Comparison of ENCODE assay signal across 8 cellular contexts in the genomic region with DNA sequence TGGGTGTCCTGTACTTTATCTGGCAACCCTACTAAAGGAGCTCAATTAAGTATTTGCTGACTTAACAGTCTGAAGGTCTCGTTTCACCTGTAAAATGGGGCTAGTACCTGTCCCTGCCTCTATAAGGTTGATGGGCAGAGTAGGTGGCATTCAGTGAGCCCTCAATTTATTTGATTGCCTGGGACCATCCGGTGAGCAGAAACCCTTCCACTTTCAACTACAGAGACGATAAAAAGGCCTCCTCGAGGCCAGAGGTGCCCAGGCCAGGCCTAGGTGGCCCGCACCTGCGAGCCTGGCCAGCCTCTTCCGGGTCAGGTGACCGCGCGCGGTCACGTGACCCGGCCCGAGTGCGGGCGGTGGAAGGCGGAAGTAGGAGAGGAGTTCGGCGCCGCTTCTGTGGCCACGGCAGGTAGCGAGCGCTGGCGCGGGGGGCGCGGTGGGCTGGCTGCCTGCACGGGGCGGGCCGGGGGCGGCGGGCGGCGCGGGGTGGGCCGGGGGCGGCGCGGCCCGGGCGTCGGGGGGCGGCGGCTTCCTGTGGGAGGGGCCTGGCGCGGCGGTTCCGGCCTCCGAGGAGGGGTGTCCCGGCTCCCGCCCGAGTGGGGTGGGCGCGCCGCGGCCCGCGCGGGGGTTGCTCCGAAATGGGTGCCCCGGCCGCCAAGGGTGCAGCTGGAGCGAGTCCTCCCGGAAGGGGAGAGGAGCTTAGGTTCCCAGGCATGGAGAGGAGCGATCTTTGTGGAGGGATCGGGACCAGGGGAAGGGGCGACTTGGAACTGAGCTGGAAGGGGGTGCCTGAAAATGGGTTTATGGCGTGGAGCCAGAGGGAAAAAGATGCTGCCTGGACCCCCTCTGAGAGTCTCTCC. TPM values are rescaled to one million over a fixed set of nuclear protein-coding genes. Genes with fewer than 3 reads are reported as not detected.
DNase-seq lines count a peak whose midpoint lies in the region; ATAC-seq and TF ChIP-seq lines count a peak whose summit lies in the region.

Gene WWP2 (plus strand): TSS at position 350 of the 860 bp plus-strand sequence. CDS start 24,679 bp downstream, outside the sequence.

- TF ChIP-seq EP300 in Ishikawa (IDR thresholded peaks at IDR 0.05; ENCODE audit: borderline replicate concordance), result no peak

- peak within 1 kb of the TSS; percentile 95 for H3K4me3 Mint-ChIP-seq in nephron progenitor cell
- peak within 1 kb of the TSS; percentile 92 for H3K4me3 Mint-ChIP-seq in stimulated activated naive CD8-positive, alpha-beta T cell treated with anti-CD3 and anti-CD28 coated beads, Interleukin-15, Interleukin-2, amounts not matched to agents 100 ng/mL and 50 ng/mL, for 24 hours

- TF ChIP-seq CTCF in RWPE2 (IDR thresholded peaks at IDR 0.05; ENCODE audit: poor library complexity, severe bottlenecking) (no peak), fibroblast of villous mesenchyme (IDR thresholded peaks at IDR 0.05; ENCODE audit: insufficient read depth, low read depth, low read length) (no peak), nephron progenitor cell (IDR thresholded peaks at IDR 0.05) (no peak)

- H3K27me3 ChIP-seq in RWPE2 (ENCODE audit: insufficient read depth, poor library complexity, severe bottlenecking), result no peaks in the 10 kb centered on the region

- H3K36me3 ChIP-seq in RWPE2 (ENCODE audit: low read depth), result no peaks in the 10 kb centered on the region

- peaks cover 14% of the 10 kb centered on the region for H3K27me3 Mint-ChIP-seq in nephron progenitor cell (ENCODE audit: low read depth, poor library complexity)
- no peaks in the 10 kb centered on the region for H3K27me3 Mint-ChIP-seq in stimulated activated naive CD8-positive, alpha-beta T cell treated with anti-CD3 and anti-CD28 coated beads, Interleukin-15, Interleukin-2, amounts not matched to agents 100 ng/mL and 50 ng/mL, for 24 hours

- peaks cover 3% of the 10 kb centered on the region for H3K36me3 Mint-ChIP-seq in nephron progenitor cell (ENCODE audit: low read depth)
- peaks cover 4% of the 10 kb centered on the region for H3K36me3 Mint-ChIP-seq in stimulated activated naive CD8-positive, alpha-beta T cell treated with anti-CD3 and anti-CD28 coated beads, Interleukin-15, Interleukin-2, amounts not matched to agents 100 ng/mL and 50 ng/mL, for 24 hours (ENCODE audit: low read depth)

- no peaks in the 10 kb centered on the region for H3K9me3 ChIP-seq in RWPE2 (ENCODE audit: severe bottlenecking)

- ATAC-seq in GM21447 (IDR thresholded peaks at IDR 0.05; ENCODE audit: unreplicated experiment) (peak; percentile 67), RWPE2 (ENCODE audit: low read depth) (peak; percentile 77)

- H3K27ac Mint-ChIP-seq in nephron progenitor cell, result peak within 1 kb of the TSS; percentile 96
- H3K27ac Mint-ChIP-seq in stimulated activated naive CD8-positive, alpha-beta T cell treated with anti-CD3 and anti-CD28 coated beads, Interleukin-15, Interleukin-2, amounts not matched to agents 100 ng/mL and 50 ng/mL, for 24 hours, result peak within 1 kb of the TSS; percentile 93

- DNase-seq in DMS 273 treated with DMSO at 0.1 percent for 48 hours (lab: John Stamatoyannopoulos, UW) (peak; percentile 43), RWPE2 (ENCODE audit: low spot score) (peak; percentile 76), fibroblast of villous mesenchyme (ENCODE audit: low read depth) (peak; percentile 63), nephron progenitor cell (peak; percentile 86)
- peak; percentile 74 for DNase-seq in activated effector memory CD4-positive, alpha-beta T cell treated with Interleukin-2 at 50 U/mL for 16 hours

- H3K27ac ChIP-seq in RWPE2 (ENCODE audit: poor library complexity, severe bottlenecking), result peak within 1 kb of the TSS; percentile 76

- TF ChIP-seq RAD21 in Ishikawa (IDR thresholded peaks at IDR 0.05; ENCODE audit: low read depth), result no peak

- H3K9me3 Mint-ChIP-seq in nephron progenitor cell, result peaks cover 3% of the 10 kb centered on the region
- H3K9me3 Mint-ChIP-seq in stimulated activated naive CD8-positive, alpha-beta T cell treated with anti-CD3 and anti-CD28 coated beads, Interleukin-15, Interleukin-2, amounts not matched to agents 100 ng/mL and 50 ng/mL, for 24 hours, result no peaks in the 10 kb centered on the region

- peaks cover 5% of the 10 kb centered on the region for H3K4me1 ChIP-seq in RWPE2 (ENCODE audit: insufficient read depth, poor library complexity, severe bottlenecking)

- H3K4me3 ChIP-seq in RWPE2 (ENCODE audit: severe bottlenecking), result peak within 1 kb of the TSS; percentile 69
- peak within 1 kb of the TSS; percentile 68 for H3K4me3 ChIP-seq in fibroblast of villous mesenchyme (ENCODE audit: low read depth, low read length)

- peaks cover 20% of the 10 kb centered on the region for H3K4me1 Mint-ChIP-seq in nephron progenitor cell
- H3K4me1 Mint-ChIP-seq in stimulated activated naive CD8-positive, alpha-beta T cell treated with anti-CD3 and anti-CD28 coated beads, Interleukin-15, Interleukin-2, amounts not matched to agents 100 ng/mL and 50 ng/mL, for 24 hours (ENCODE audit: low read depth), result peaks cover 36% of the 10 kb centered on the region

TF ChIP-seq in Ishikawa, 13 proteins besides CTCF, POLR2A, EP300 and RAD21:
- TF ChIP-seq CEBPB (IDR thresholded peaks at IDR 0.05) (no peak), NFIC (IDR thresholded peaks at IDR 0.05) (no peak), YY1 (IDR thresholded peaks at IDR 0.05; ENCODE audit: low read depth) (peak; percentile 13; the same call in 1 of the 2 replicates), TEAD4 (IDR thresholded peaks at IDR 0.05) (no peak), TAF1 (IDR thresholded peaks at IDR 0.05; ENCODE audit: low read depth) (peak; percentile 61), CREB1 (IDR thresholded peaks at IDR 0.05; ENCODE audit: low read depth) (no peak), TCF12 (IDR thresholded peaks at IDR 0.05; ENCODE audit: low read depth) (0 out of 2 replicates have a peak, but pooled peaks have one; percentile 29), FOXM1 (IDR thresholded peaks at IDR 0.05; ENCODE audit: borderline replicate concordance, low read depth) (no peak), EGR1 (IDR thresholded peaks at IDR 0.05) (no peak), ZBTB7A (IDR thresholded peaks at IDR 0.05; ENCODE audit: low read depth) (peak; percentile 91)
- TF ChIP-seq, protein P1, sequence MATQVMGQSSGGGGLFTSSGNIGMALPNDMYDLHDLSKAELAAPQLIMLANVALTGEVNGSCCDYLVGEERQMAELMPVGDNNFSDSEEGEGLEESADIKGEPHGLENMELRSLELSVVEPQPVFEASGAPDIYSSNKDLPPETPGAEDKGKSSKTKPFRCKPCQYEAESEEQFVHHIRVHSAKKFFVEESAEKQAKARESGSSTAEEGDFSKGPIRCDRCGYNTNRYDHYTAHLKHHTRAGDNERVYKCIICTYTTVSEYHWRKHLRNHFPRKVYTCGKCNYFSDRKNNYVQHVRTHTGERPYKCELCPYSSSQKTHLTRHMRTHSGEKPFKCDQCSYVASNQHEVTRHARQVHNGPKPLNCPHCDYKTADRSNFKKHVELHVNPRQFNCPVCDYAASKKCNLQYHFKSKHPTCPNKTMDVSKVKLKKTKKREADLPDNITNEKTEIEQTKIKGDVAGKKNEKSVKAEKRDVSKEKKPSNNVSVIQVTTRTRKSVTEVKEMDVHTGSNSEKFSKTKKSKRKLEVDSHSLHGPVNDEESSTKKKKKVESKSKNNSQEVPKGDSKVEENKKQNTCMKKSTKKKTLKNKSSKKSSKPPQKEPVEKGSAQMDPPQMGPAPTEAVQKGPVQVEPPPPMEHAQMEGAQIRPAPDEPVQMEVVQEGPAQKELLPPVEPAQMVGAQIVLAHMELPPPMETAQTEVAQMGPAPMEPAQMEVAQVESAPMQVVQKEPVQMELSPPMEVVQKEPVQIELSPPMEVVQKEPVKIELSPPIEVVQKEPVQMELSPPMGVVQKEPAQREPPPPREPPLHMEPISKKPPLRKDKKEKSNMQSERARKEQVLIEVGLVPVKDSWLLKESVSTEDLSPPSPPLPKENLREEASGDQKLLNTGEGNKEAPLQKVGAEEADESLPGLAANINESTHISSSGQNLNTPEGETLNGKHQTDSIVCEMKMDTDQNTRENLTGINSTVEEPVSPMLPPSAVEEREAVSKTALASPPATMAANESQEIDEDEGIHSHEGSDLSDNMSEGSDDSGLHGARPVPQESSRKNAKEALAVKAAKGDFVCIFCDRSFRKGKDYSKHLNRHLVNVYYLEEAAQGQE (IDR thresholded peaks at IDR 0.05; ENCODE audit: low read depth), result no peak
- TF ChIP-seq, protein P2, sequence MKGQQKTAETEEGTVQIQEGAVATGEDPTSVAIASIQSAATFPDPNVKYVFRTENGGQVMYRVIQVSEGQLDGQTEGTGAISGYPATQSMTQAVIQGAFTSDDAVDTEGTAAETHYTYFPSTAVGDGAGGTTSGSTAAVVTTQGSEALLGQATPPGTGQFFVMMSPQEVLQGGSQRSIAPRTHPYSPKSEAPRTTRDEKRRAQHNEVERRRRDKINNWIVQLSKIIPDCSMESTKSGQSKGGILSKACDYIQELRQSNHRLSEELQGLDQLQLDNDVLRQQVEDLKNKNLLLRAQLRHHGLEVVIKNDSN (IDR thresholded peaks at IDR 0.05), result peak; percentile 98
- TF ChIP-seq, protein P3, sequence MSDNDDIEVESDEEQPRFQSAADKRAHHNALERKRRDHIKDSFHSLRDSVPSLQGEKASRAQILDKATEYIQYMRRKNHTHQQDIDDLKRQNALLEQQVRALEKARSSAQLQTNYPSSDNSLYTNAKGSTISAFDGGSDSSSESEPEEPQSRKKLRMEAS (IDR thresholded peaks at IDR 0.05), result peak; percentile 81

RNA-seq across cellular contexts. Expression of gene WWP2, which starts in this region (rescaled TPM):
- 28.5 and 32.5 TPM in 2 replicates for total RNA-seq in fibroblast of villous mesenchyme

Comparison
In these comparisons a context has a peak if more than half of its experiments do, and no peak if none do; other contexts are left out.
1. Peak in every context shown above with its lines: DNase-seq, ATAC-seq, H3K4me3 ChIP-seq and H3K27ac ChIP-seq.